Comparison of ENCODE assay signal across 14 cellular contexts in genomic region chr16:26649646-26650045, GRCh38.
DNase-seq lines count a peak whose midpoint lies in the region; ATAC-seq and TF ChIP-seq lines count a peak whose summit lies in the region.
"Had no signal": no experiment of that assay in that cellular context is flagged by ENCODE, and none has a peak within 500 bp of the region (broad histone marks: within the 10 kb centered on the region; RNA-seq: fewer than 3 reads in every experiment).

No MANE protein-coding gene starts in this region.

- ATAC-seq in HG03354 (IDR thresholded peaks at IDR 0.05; ENCODE audit: poor library complexity, severe bottlenecking, unreplicated experiment), result no peak
- no peak for ATAC-seq in GM19467 (IDR thresholded peaks at IDR 0.05; ENCODE audit: unreplicated experiment)

- H3K9ac ChIP-seq in OCI-LY1 (ENCODE audit: low read length), result no peak overlapping the region
- H3K9ac ChIP-seq: SK-N-SH had no signal

- H2AFZ ChIP-seq in OCI-LY1 (ENCODE audit: low read length), result no peak overlapping the region

- H3K27me3 ChIP-seq in OCI-LY1 (ENCODE audit: insufficient read depth, low read length), result no peaks in the 10 kb centered on the region

- no peaks in the 10 kb centered on the region for H3F3A ChIP-seq in OCI-LY1 (ENCODE audit: insufficient read depth, low read length)

- H4K20me1 ChIP-seq in OCI-LY1 (ENCODE audit: insufficient read depth, low read length), result no peaks in the 10 kb centered on the region

- peaks cover 7% of the 10 kb centered on the region; the same call in 1 of the 2 replicates for H3K9me3 ChIP-seq in OCI-LY1 (ENCODE audit: low read length)
- H3K9me3 ChIP-seq: SK-N-SH had no signal

- H3K79me2 ChIP-seq in OCI-LY1 (ENCODE audit: insufficient read depth, low read length), result no peaks in the 10 kb centered on the region

- peak; percentile 11 to 12 for DNase-seq in NCI-H526 (lab: John Stamatoyannopoulos, UW)
- no peak for DNase-seq in NCI-H526 treated with DMSO at 0.1 percent for 48 hours (lab: John Stamatoyannopoulos, UW)
- peak; percentile 11 for DNase-seq in NCI-H2171 (lab: John Stamatoyannopoulos, UW)
- no peak for DNase-seq in activated T-cell treated with anti-CD3 and anti-CD28 coated beads, Interleukin-2, amount 50 U/mL, for 1 hour
- no peak for DNase-seq in cerebellum (ENCODE audit: low spot score)
- DNase-seq: C1 segment of cervical spinal cord, MM.1S, NCI-H1694, NCI-H226, SK-N-SH, T-helper 1 cell had no signal

- no peak overlapping the region for H3K4me3 ChIP-seq in OCI-LY1 (ENCODE audit: low read depth, low read length, poor library complexity, severe bottlenecking)

- no peaks in the 10 kb centered on the region for H3K36me3 ChIP-seq in OCI-LY1 (ENCODE audit: insufficient read depth, low read length)

- no peak overlapping the region for H3K4me2 ChIP-seq in OCI-LY1 (ENCODE audit: low read length)
- H3K4me2 ChIP-seq: SK-N-SH had no signal

- no peak for TF ChIP-seq CTCF in OCI-LY1 (IDR thresholded peaks at IDR 0.05; ENCODE audit: low read length)

- no peaks in the 10 kb centered on the region for H3K9me2 ChIP-seq in OCI-LY1 (ENCODE audit: low read depth, low read length)
- H3K9me2 ChIP-seq: SK-N-SH had no signal

- H3K4me1 ChIP-seq in OCI-LY1 (ENCODE audit: insufficient read depth, low read length, severe bottlenecking), result peaks cover 66% of the 10 kb centered on the region

- H3K27ac ChIP-seq in OCI-LY1 (ENCODE audit: low read depth, low read length, poor library complexity, severe bottlenecking), result peak overlapping the region; percentile 90

Comparison
In these comparisons a context has a peak if more than half of its experiments do, and no peak if none do; other contexts are left out.
1. DNase-seq: peak in NCI-H526 (2 of 2) and NCI-H2171 (single experiment); none in NCI-H526 treated with DMSO at 0.1 percent for 48 hours (single experiment), activated T-cell treated with anti-CD3 and anti-CD28 coated beads, Interleukin-2, amount 50 U/mL, for 1 hour (single experiment) and cerebellum (single experiment).